Comparison of ENCODE assay signal across 22 cellular contexts in the genomic region with DNA sequence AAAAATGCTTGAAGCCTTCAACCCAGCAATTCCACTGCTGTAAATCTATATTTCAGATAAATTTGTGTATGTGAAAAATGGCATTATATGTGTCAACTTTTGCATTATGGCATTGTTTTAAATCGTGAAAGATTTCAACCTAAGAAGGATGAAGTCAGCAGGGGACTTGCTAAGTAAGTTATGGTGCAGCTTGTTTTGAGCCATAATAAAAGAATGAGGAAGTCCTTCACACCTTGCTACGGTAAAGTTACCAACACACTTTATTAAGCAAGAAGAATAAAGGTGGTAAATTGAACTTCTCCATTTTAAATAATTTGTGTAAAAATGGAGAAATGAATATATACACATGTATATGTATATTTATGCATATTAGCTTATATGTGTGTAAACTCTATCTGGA.
"Had no signal": no experiment of that assay in that cellular context is flagged by ENCODE, and none has a peak within 500 bp of the region (broad histone marks: within the 10 kb centered on the region; RNA-seq: fewer than 3 reads in every experiment).

No MANE protein-coding gene starts in this region.

- H3K4me3 Mint-ChIP-seq: activated CD4-positive, alpha-beta memory T cell treated with anti-CD3 and anti-CD28 coated beads for 36 hours; activated CD4-positive, alpha-beta T cell treated with anti-CD3 and anti-CD28 coated beads, Interleukin-2, amount 10 ng/mL, durations not matched to agents 7 days and 5 days; activated naive CD8-positive, alpha-beta T cell; activated T-cell treated with anti-CD3 and anti-CD28 coated beads, Interleukin-2, amount 50 U/mL, for 4 hours; T-cell had no signal

- H3K36me3 Mint-ChIP-seq: activated CD4-positive, alpha-beta memory T cell treated with anti-CD3 and anti-CD28 coated beads for 36 hours; activated naive CD8-positive, alpha-beta T cell; T-cell had no signal

- H3K27me3 ChIP-seq: breast epithelium, Peyer's patch had no signal

- H3K4me1 ChIP-seq: breast epithelium, Peyer's patch had no signal

- H3K9me3 ChIP-seq: breast epithelium, Peyer's patch had no signal

- H3K27me3 Mint-ChIP-seq: activated CD4-positive, alpha-beta memory T cell treated with anti-CD3 and anti-CD28 coated beads for 36 hours; activated CD4-positive, alpha-beta T cell treated with anti-CD3 and anti-CD28 coated beads, Interleukin-2, amount 10 ng/mL, durations not matched to agents 7 days and 5 days; activated naive CD8-positive, alpha-beta T cell; T-cell had no signal

- ATAC-seq: activated T-cell treated with anti-CD3 and anti-CD28 coated beads, Interleukin-2, amount 50 U/mL, for 4 hours; T-cell had no signal

- H3K36me3 ChIP-seq: breast epithelium, Peyer's patch had no signal

- H3K4me1 Mint-ChIP-seq: activated CD4-positive, alpha-beta T cell treated with anti-CD3 and anti-CD28 coated beads, Interleukin-2, amount 10 ng/mL, durations not matched to agents 7 days and 5 days; T-cell had no signal

- DNase-seq: activated CD4-positive, alpha-beta memory T cell treated with anti-CD3 and anti-CD28 coated beads for 36 hours; activated CD4-positive, alpha-beta T cell treated with anti-CD3 and anti-CD28 coated beads, Interleukin-2, amount 10 ng/mL, durations not matched to agents 7 days and 5 days; activated CD4-positive, CD25-positive, alpha-beta regulatory T cell; activated CD8-positive, alpha-beta memory T cell treated with anti-CD3 and anti-CD28 coated beads for 24 hours; activated effector memory CD4-positive, alpha-beta T cell treated with anti-CD3 and anti-CD28 coated beads, Interleukin-2, amount 50 U/mL, for 16 hours; activated naive CD4-positive, alpha-beta T cell treated with Interleukin-2 at 50 U/mL for 16 hours; activated T-cell treated with anti-CD3 and anti-CD28 coated beads, Interleukin-2, amount 50 U/mL, for 4 hours; amygdala; central memory CD4-positive, alpha-beta T cell; NCI-H1105 treated with DMSO at 0.1 percent for 48 hours; NCI-H146; NCI-H187 treated with DMSO at 0.1 percent for 48 hours; NCI-H2081 treated with DMSO at 0.1 percent for 48 hours; NCI-H446; NCI-H524; Peyer's patch; SIG-M5; T-cell; T-helper 2 cell had no signal

- H3K27ac Mint-ChIP-seq: activated CD4-positive, alpha-beta memory T cell treated with anti-CD3 and anti-CD28 coated beads for 36 hours; activated CD4-positive, alpha-beta T cell treated with anti-CD3 and anti-CD28 coated beads, Interleukin-2, amount 10 ng/mL, durations not matched to agents 7 days and 5 days; activated naive CD8-positive, alpha-beta T cell; T-cell had no signal

- H3K4me3 ChIP-seq: breast epithelium, Peyer's patch had no signal

- H3K27ac ChIP-seq: breast epithelium, Peyer's patch, VCaP had no signal
